In the genomic region with DNA sequence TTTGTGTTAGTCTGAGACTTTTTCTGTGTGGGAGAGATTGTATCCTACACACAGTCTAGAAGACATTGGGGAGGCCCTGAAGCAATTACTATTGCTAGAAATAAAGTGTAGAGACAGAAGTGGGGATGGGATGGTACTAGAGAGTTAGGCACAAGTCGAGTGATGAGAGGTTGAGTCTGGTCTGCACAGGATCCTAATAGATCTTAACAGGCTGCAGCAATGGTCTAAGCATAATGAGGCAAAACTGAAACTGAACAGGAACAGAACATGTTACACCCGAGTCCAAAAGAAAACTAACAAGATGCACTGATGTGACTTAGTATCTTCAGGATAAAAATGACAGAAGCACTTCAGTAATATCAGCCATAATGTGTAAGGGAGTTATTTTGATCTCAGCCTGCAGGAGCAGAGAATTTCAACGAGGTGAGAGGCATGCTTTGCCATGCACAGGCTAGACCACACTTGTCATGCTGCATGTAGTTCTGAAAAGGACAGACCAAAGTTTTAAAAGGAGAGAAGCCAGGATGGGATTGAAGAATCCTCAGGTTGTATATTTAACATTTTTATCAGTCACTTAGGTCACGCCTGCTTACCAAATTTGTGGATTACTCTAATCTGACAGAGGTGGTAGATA, we compare ENCODE assay signal across 23 cellular contexts.
A peak's percentile ranks its signal among the peaks of the same experiment; 100 is the strongest.
DNase-seq lines count a peak whose midpoint lies in the region; ATAC-seq and TF ChIP-seq lines count a peak whose summit lies in the region.
"Had no signal": no experiment of that assay in that cellular context is flagged by ENCODE, and none has a peak within 500 bp of the region (broad histone marks: within the 10 kb centered on the region; RNA-seq: fewer than 3 reads in every experiment).

No MANE protein-coding gene starts in this region.

- no peak overlapping the region for H2BK5ac ChIP-seq in IMR-90 (ENCODE audit: low read depth, low read length, poor library complexity, severe bottlenecking)
- H2BK5ac ChIP-seq in mesendoderm (ENCODE audit: low read length), result no peak overlapping the region

- no peaks in the 10 kb centered on the region for H4K20me1 ChIP-seq in IMR-90 (ENCODE audit: insufficient read depth, low read length)
- H4K20me1 ChIP-seq: BLaER1 treated with 17β-estradiol and CSF1 and Interleukin-3, amounts not matched to agents 10 nM and 100 nM had no signal

- no peaks in the 10 kb centered on the region for H3K79me2 ChIP-seq in mesendoderm (ENCODE audit: control insufficient read depth, insufficient read depth, low read length)

- no TSS peak for BruUV-seq in IMR-90 (replicated peaks; lab: Mats Ljungman, UMichigan)

- no peak overlapping the region for H2BK15ac ChIP-seq in IMR-90 (ENCODE audit: low read depth, low read length)
- H2BK15ac ChIP-seq in mesendoderm (replicated peaks; ENCODE audit: low read depth), result no peak overlapping the region

- no peak for TF ChIP-seq POLR2A in IMR-90 (IDR thresholded peaks at IDR 0.05; ENCODE audit: low read depth, low read length)

- no peak overlapping the region for H2AFZ ChIP-seq in IMR-90 (replicated peaks; ENCODE audit: low read length, poor library complexity)
- H2AFZ ChIP-seq: GM23248 had no signal

- no peak for DNase-seq in IMR-90
- peak; percentile 51 for DNase-seq in epithelial cell of esophagus (ENCODE audit: low read depth)
- no peak for DNase-seq in heart right ventricle
- DNase-seq in mesendoderm, result peak; percentile 28
- no peak for DNase-seq in SKM-1 treated with dmso at 0.1 percent for 144 hours (lab: John Stamatoyannopoulos, UW; ENCODE audit: unreplicated experiment)
- DNase-seq in NCI-H128 (lab: John Stamatoyannopoulos, UW; ENCODE audit: unreplicated experiment), result no peak
- DNase-seq in stimulated activated CD4-positive, alpha-beta T cell treated with anti-CD3 and anti-CD28 coated beads, Interleukin-2, amount 100 ng/mL, for 48 hours, result no peak
- DNase-seq: ACHN; Caco-2; CD4-positive, alpha-beta memory T cell; DMS 273 treated with DMSO at 0.1 percent for 48 hours; DND-41; GM23248; NCI-H1105 treated with DMSO at 0.1 percent for 48 hours; NCI-H1694 treated with DMSO at 0.1 percent for 48 hours; NCI-H446 treated with DMSO at 0.1 percent for 48 hours; NCI-H526 treated with DMSO at 0.1 percent for 48 hours; SHP77 treated with DMSO at 0.1 percent for 48 hours had no signal

- no peak overlapping the region for H2AK5ac ChIP-seq in IMR-90 (ENCODE audit: low read depth, low read length)
- no peak overlapping the region for H2AK5ac ChIP-seq in mesendoderm (ENCODE audit: low read length)

- no peak overlapping the region for H4K91ac ChIP-seq in IMR-90 (ENCODE audit: insufficient read depth, low read depth, low read length)

- H3K56ac ChIP-seq in IMR-90 (ENCODE audit: extremely low read depth, insufficient read depth, low read length) (no peak overlapping the region), mesendoderm (ENCODE audit: low read length) (no peak overlapping the region)

- no peak overlapping the region for H4K8ac ChIP-seq in IMR-90 (ENCODE audit: low read depth in 2 of 2, low read length in 2 of 2)
- no peak overlapping the region for H4K8ac ChIP-seq in mesendoderm (ENCODE audit: low read depth, low read length)

- POLR2A ChIA-PET in IMR-90 (lab: Charles Lee; ENCODE audit: unreplicated experiment), result no interaction called here

- H3K4me2 ChIP-seq in IMR-90 (ENCODE audit: low read depth, low read length), result peak overlapping the region; percentile 67
- no peak overlapping the region for H3K4me2 ChIP-seq in mesendoderm (ENCODE audit: low read length)
- H3K4me2 ChIP-seq: BLaER1 treated with 17β-estradiol and CSF1 and Interleukin-3, amounts not matched to agents 10 nM and 100 nM; KMS-11 had no signal

- no peak overlapping the region for H3K4ac ChIP-seq in IMR-90 (ENCODE audit: low read depth, low read length)
- H3K4ac ChIP-seq in mesendoderm (ENCODE audit: low read depth, low read length), result no peak overlapping the region

- no peak overlapping the region for H2AK9ac ChIP-seq in IMR-90 (replicated peaks; ENCODE audit: low read depth, low read length, poor library complexity)

- H2BK20ac ChIP-seq in IMR-90 (ENCODE audit: low read depth, low read length), result no peak overlapping the region

- 0 out of 2 replicates have a peak overlapping the region, but pooled peaks have one; percentile 16 for H3K14ac ChIP-seq in IMR-90 (replicated peaks; ENCODE audit: low read depth, low read length)

- no peak overlapping the region for H3K23ac ChIP-seq in IMR-90 (ENCODE audit: low read depth, low read length)
- H3K23ac ChIP-seq in mesendoderm (ENCODE audit: low read length), result no peak overlapping the region

- intact Hi-C loops in IMR-90 (cut with micrococcal nuclease) (no loop called here), heart right ventricle (cut with DNase I) (loop anchor here in 3 of 10 donors (10.0 kb wide), 1 partner anchor 178 kb away; no protein-coding TSS in a partner anchor)

- no peak overlapping the region for H3K27ac ChIP-seq in IMR-90 (ENCODE audit: insufficient read depth, low read length)
- peak overlapping the region in 2 of 10 donors; percentile 1 to 23 for H3K27ac ChIP-seq in heart right ventricle
- H3K27ac ChIP-seq in mesendoderm (ENCODE audit: low read depth, low read length), result no peak overlapping the region
- H3K27ac ChIP-seq: BLaER1 treated with 17β-estradiol and CSF1 and Interleukin-3, amounts not matched to agents 10 nM and 100 nM; GM23248; KMS-11; SK-N-MC had no signal

- H4K5ac ChIP-seq in IMR-90 (ENCODE audit: low read depth, low read length) (no peak overlapping the region), mesendoderm (ENCODE audit: low read length) (no peak overlapping the region)

- TF ChIP-seq CTCF in IMR-90 (conservative IDR thresholded peaks at IDR 0.05; ENCODE audit: low read depth, low read length) (no peak), epithelial cell of esophagus (IDR thresholded peaks at IDR 0.05; ENCODE audit: insufficient read depth, low read depth, low read length, missing control alignments) (peak; percentile 16), heart right ventricle (IDR thresholded peaks at IDR 0.05) (no peak)

- H3K9me3 ChIP-seq in IMR-90 (ENCODE audit: control insufficient read depth, insufficient read depth, low read length) (no peaks in the 10 kb centered on the region), heart right ventricle (no peaks in the 10 kb centered on the region)
- H3K9me3 ChIP-seq: BLaER1 treated with 17β-estradiol and CSF1 and Interleukin-3, amounts not matched to agents 10 nM and 100 nM; Caco-2; HAP-1 had no signal

- ATAC-seq in IMR-90 (ENCODE audit: low read depth), result peak; percentile 16; the same call in 1 of the 2 replicates
- peak in 5 of 8 donors; percentile 44 to 67 (median 63) for ATAC-seq in heart right ventricle
- ATAC-seq: GM12878 had no signal

- WGBS in IMR-90 (ENCODE audit: extremely low coverage in 2 of 2, insufficient read length in 1 of 2), 2 experiments, result 71% methylated on average over 1 of the region's 4 CpGs; no CpG with 5 or more reads in 1 of the 2 experiments
- 31 to 38% methylated on average over 4 of the region's 4 CpGs for WGBS in heart right ventricle, 2 donors
- WGBS in mesendoderm (ENCODE audit: extremely low coverage, insufficient coverage, low lambda C conversion rate), result no CpG with 5 or more reads among the region's 4 CpGs

- H3K9ac ChIP-seq in IMR-90 (ENCODE audit: low read depth, low read length) (no peak overlapping the region), mesendoderm (ENCODE audit: low read length) (no peak overlapping the region)
- H3K9ac ChIP-seq: BLaER1 treated with 17β-estradiol and CSF1 and Interleukin-3, amounts not matched to agents 10 nM and 100 nM; GM23248; KMS-11 had no signal

- H3K18ac ChIP-seq in IMR-90 (ENCODE audit: low read depth, low read length), result no peak overlapping the region
- H3K18ac ChIP-seq in mesendoderm (ENCODE audit: low read length), result no peak overlapping the region

- H2BK120ac ChIP-seq in IMR-90 (ENCODE audit: low read depth, low read length) (no peak overlapping the region), mesendoderm (ENCODE audit: low read depth, low read length) (no peak overlapping the region)

- H3K36me3 ChIP-seq in IMR-90 (ENCODE audit: control insufficient read depth, insufficient read depth, low read length) (no peaks in the 10 kb centered on the region), heart right ventricle (no peaks in the 10 kb centered on the region), mesendoderm (ENCODE audit: control insufficient read depth, insufficient read depth, low read length) (no peaks in the 10 kb centered on the region)
- H3K36me3 ChIP-seq: BLaER1 treated with 17β-estradiol and CSF1 and Interleukin-3, amounts not matched to agents 10 nM and 100 nM; HAP-1 had no signal

- dilution Hi-C loops in IMR-90 (cut with HindIII; ENCODE audit: low sequenced_read_pairs, unreplicated experiment), result no loop called here

- no peaks in the 10 kb centered on the region for H3K79me1 ChIP-seq in IMR-90 (ENCODE audit: low read depth in 1 of 2, low read length in 2 of 2)
- no peaks in the 10 kb centered on the region for H3K79me1 ChIP-seq in mesendoderm (ENCODE audit: low read length)

- no peak for TF ChIP-seq RAD21 in IMR-90 (IDR thresholded peaks at IDR 0.05; ENCODE audit: low read length)

- H3K4me3 ChIP-seq in IMR-90 (ENCODE audit: insufficient read depth, low read depth, low read length), result no peak overlapping the region; the same call in 1 of the 2 replicates
- H3K4me3 ChIP-seq in epithelial cell of esophagus (ENCODE audit: low read length), result no peak overlapping the region
- no peak overlapping the region for H3K4me3 ChIP-seq in heart right ventricle
- no peak overlapping the region for H3K4me3 ChIP-seq in mesendoderm (ENCODE audit: low read length)
- H3K4me3 ChIP-seq: BLaER1 treated with 17β-estradiol and CSF1 and Interleukin-3, amounts not matched to agents 10 nM and 100 nM; GM12878; GM23248; HAP-1; SK-N-MC had no signal

- CTCF ChIA-PET in IMR-90 (lab: Yijun Ruan, JAX), result no interaction called here

- no peaks in the 10 kb centered on the region for H3K27me3 ChIP-seq in IMR-90 (ENCODE audit: control insufficient read depth, insufficient read depth, low read length)
- H3K27me3 ChIP-seq in heart right ventricle, result no peaks in the 10 kb centered on the region
- no peaks in the 10 kb centered on the region for H3K27me3 ChIP-seq in mesendoderm (ENCODE audit: insufficient read depth, low read length, poor library complexity)
- H3K27me3 ChIP-seq: BLaER1 treated with 17β-estradiol and CSF1 and Interleukin-3, amounts not matched to agents 10 nM and 100 nM had no signal

- H3K4me1 ChIP-seq in IMR-90 (ENCODE audit: control insufficient read depth, insufficient read depth, low read length) (no peaks in the 10 kb centered on the region), heart right ventricle (peaks cover 0 to 24% (median 10%) of the 10 kb centered on the region in 9 donors), mesendoderm (ENCODE audit: control insufficient read depth, low read depth, low read length) (no peaks in the 10 kb centered on the region)
- H3K4me1 ChIP-seq: BLaER1 treated with 17β-estradiol and CSF1 and Interleukin-3, amounts not matched to agents 10 nM and 100 nM; Caco-2; HAP-1 had no signal

- in situ Hi-C loops in IMR-90 (cut with MboI; ENCODE audit: low sequenced_read_pairs), result no loop called here

- no peaks in the 10 kb centered on the region for H3K9me1 ChIP-seq in IMR-90 (ENCODE audit: insufficient read depth, low read length)

TF ChIP-seq in IMR-90, 13 proteins besides CTCF, POLR2A, EP300 and RAD21 (continues in another document):
- TF ChIP-seq MAZ (IDR thresholded peaks at IDR 0.05; ENCODE audit: borderline replicate concordance, low read depth, low read length) (no peak), RCOR1 (IDR thresholded peaks at IDR 0.05; ENCODE audit: insufficient replicate concordance, low read length) (no peak)

Comparison
In these comparisons a context has a peak if more than half of its experiments do, and no peak if none do; other contexts are left out.
1. DNase-seq: peak in epithelial cell of esophagus (single experiment) and mesendoderm (single experiment); none in IMR-90 (single experiment), heart right ventricle (0 of 2), SKM-1 treated with dmso at 0.1 percent for 144 hours (single experiment), NCI-H128 (single experiment) and stimulated activated CD4-positive, alpha-beta T cell treated with anti-CD3 and anti-CD28 coated beads, Interleukin-2, amount 100 ng/mL, for 48 hours (0 of 2).